1 cellular context compared by ENCODE assay signal in the genomic region with DNA sequence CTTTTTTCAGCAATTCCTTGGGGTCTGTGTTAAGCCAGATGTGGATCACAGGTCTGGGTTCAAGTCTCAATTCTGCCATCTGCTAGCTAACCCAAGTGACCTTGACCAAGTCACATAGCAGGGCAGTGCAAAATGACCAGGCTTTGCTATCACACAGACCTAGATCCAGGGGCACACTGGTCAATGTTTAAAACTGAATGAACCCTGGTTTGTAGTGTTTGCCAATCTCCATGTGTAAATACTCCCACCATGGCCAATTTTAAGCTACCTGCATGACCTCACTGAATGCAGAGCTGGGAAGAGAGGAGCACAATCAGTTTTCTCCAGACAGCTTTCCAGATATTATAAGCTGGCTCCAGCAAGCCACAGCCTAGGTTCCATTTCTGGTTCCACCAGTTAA.
TF ChIP-seq lines count a peak whose summit lies in the region.

No MANE protein-coding gene starts in this region.

TF ChIP-seq in liver, 16 proteins besides CTCF, POLR2A, EP300 and RAD21 (continued from another document):
- TF ChIP-seq, protein P1, sequence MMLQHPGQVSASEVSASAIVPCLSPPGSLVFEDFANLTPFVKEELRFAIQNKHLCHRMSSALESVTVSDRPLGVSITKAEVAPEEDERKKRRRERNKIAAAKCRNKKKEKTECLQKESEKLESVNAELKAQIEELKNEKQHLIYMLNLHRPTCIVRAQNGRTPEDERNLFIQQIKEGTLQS (IDR thresholded peaks at IDR 0.05), result no peak
- peak; percentile 59 to 88 for TF ChIP-seq RXRA (IDR thresholded peaks at IDR 0.05)
